In genomic region chr16:924806-925205, GRCh38 we compare ENCODE assay signal across 23 cellular contexts. TPM values are rescaled to one million over a fixed set of nuclear protein-coding genes. Genes with fewer than 3 reads are reported as not detected.
DNase-seq lines count a peak whose midpoint lies in the region; ATAC-seq, FAIRE-seq and TF ChIP-seq lines count a peak whose summit lies in the region.
"Had no signal": no experiment of that assay in that cellular context is flagged by ENCODE, and none has a peak within 500 bp of the region (broad histone marks: within the 10 kb centered on the region; RNA-seq: fewer than 3 reads in every experiment).

No MANE protein-coding gene starts in this region.

- DNase-seq in Right ventricle myocardium inferior (ENCODE audit: missing footprints) (peak; percentile 37), right atrium auricular region (ENCODE audit: low spot score) (no peak), BE2C (peak; percentile 3), kidney (peak; percentile 62)
- no peak for DNase-seq in activated CD4-positive, CD25-positive, alpha-beta regulatory T cell treated with anti-CD3 and anti-CD28 coated beads, Interleukin-2, amount 50 U/mL, for 72 hours
- DNase-seq: 8988T; ACHN; AML-193; C1 segment of cervical spinal cord; Calu3; CD4-positive, alpha-beta memory T cell; COR-L47; DMS53; DMS79 treated with DMSO at 0.1 percent for 48 hours; GF-D8; GOT3; HFFc6 had no signal

- no peak for ATAC-seq in Right ventricle myocardium inferior
- no peak for ATAC-seq in HG03442 (IDR thresholded peaks at IDR 0.05; ENCODE audit: unreplicated experiment)
- ATAC-seq: A549 had no signal

- H3K36me3 ChIP-seq in right atrium auricular region, result peaks cover 7% of the 10 kb centered on the region
- no peaks in the 10 kb centered on the region for H3K36me3 ChIP-seq in BE2C
- H3K36me3 ChIP-seq in kidney (ENCODE audit: control insufficient read depth in 1 of 2, insufficient read depth in 2 of 2, low read length in 2 of 2), result peaks cover 0 to 3% of the 10 kb centered on the region in 2 donors
- H3K36me3 ChIP-seq: HAP-1 had no signal

- TF ChIP-seq CTCF in right atrium auricular region (IDR thresholded peaks at IDR 0.05) (no peak), BE2C (IDR thresholded peaks at IDR 0.05; ENCODE audit: low read depth, low read length) (no peak), kidney (IDR thresholded peaks at IDR 0.05; ENCODE audit: borderline replicate concordance, extremely low read depth, insufficient read depth) (no peak)

- no peak overlapping the region for H3K9ac ChIP-seq in kidney (ENCODE audit: low read length in 2 of 2)

- H3K27me3 ChIP-seq in right atrium auricular region, result no peaks in the 10 kb centered on the region
- H3K27me3 ChIP-seq in BE2C, result no peaks in the 10 kb centered on the region

- peaks cover 0 to 14% of the 10 kb centered on the region in 2 donors for H3K4me1 ChIP-seq in right atrium auricular region
- H3K4me1 ChIP-seq in BE2C, result peaks cover 22% of the 10 kb centered on the region
- peaks cover 0 to 2% of the 10 kb centered on the region in 2 donors for H3K4me1 ChIP-seq in kidney (ENCODE audit: control insufficient read depth in 1 of 2, insufficient read depth in 1 of 2, low read depth in 1 of 2, low read length in 2 of 2)
- H3K4me1 ChIP-seq: A549, HAP-1 had no signal

- no peaks in the 10 kb centered on the region for H3K9me3 ChIP-seq in right atrium auricular region
- peaks cover 3% of the 10 kb centered on the region; the same call in 1 of the 2 replicates for H3K9me3 ChIP-seq in BE2C
- H3K9me3 ChIP-seq in kidney (ENCODE audit: control insufficient read depth in 1 of 2, low read length in 2 of 2), result no peaks in the 10 kb centered on the region
- H3K9me3 ChIP-seq: HAP-1 had no signal

- H3K27ac ChIP-seq in right atrium auricular region (no peak overlapping the region), kidney (ENCODE audit: low read depth in 2 of 2, low read length in 2 of 2) (no peak overlapping the region)
- H3K27ac ChIP-seq: A549 had no signal

- no peak for FAIRE-seq in kidney (lab: Jason Lieb, UNC)
- FAIRE-seq: A549, GM12891, GM18507, H54 had no signal

- no peak overlapping the region for H3K4me3 ChIP-seq in right atrium auricular region
- no peak overlapping the region for H3K4me3 ChIP-seq in BE2C (ENCODE audit: low read depth, low read length)
- no peak overlapping the region for H3K4me3 ChIP-seq in kidney (ENCODE audit: low read length in 2 of 2)
- H3K4me3 ChIP-seq: A549, HAP-1 had no signal

- intact Hi-C loops in Right ventricle myocardium inferior (cut with DNase I) (no loop called here), kidney (cut with DNase I) (no loop called here)

RNA-seq across cellular contexts. Expression of gene LMF1, which starts 46.0 kb away (rescaled TPM):
- total RNA-seq in Right ventricle myocardium inferior (8.1 TPM), right atrium auricular region (10 to 100 TPM; 11.9 to 14.1 TPM), kidney (28.6 TPM)
- polyA plus RNA-seq in BE2C (2012; ENCODE audit: insufficient read depth, insufficient read length, low read depth), result 4.3 TPM
- 15.4 TPM for polyA plus RNA-seq in kidney (ENCODE audit: insufficient read depth, low read depth, low replicate concordance)

RNA-seq across cellular contexts. Expression of gene SOX8, which starts 56.8 kb away (rescaled TPM):
- total RNA-seq in Right ventricle myocardium inferior, result 0.89 TPM
- 1 to 10 TPM; 1.0 to 1.6 TPM for total RNA-seq in right atrium auricular region
- polyA plus RNA-seq in BE2C (2012; ENCODE audit: insufficient read depth, insufficient read length, low read depth), result not detected
- total RNA-seq in kidney, result 1.0 TPM
- 0.17 TPM for polyA plus RNA-seq in kidney (ENCODE audit: insufficient read depth, low read depth, low replicate concordance)

Comparison
In these comparisons a context has a peak if more than half of its experiments do, and no peak if none do; other contexts are left out.
1. DNase-seq: peak in Right ventricle myocardium inferior (single experiment), BE2C (single experiment) and kidney (single experiment); none in right atrium auricular region (single experiment) and activated CD4-positive, CD25-positive, alpha-beta regulatory T cell treated with anti-CD3 and anti-CD28 coated beads, Interleukin-2, amount 50 U/mL, for 72 hours (single experiment).